ENCODE assay signal across 13 cellular contexts in genomic region chr10:70324341-70324861, GRCh38. TPM values are rescaled to one million over a fixed set of nuclear protein-coding genes. Genes with fewer than 3 reads are reported as not detected.
DNase-seq lines count a peak whose midpoint lies in the region; ATAC-seq and TF ChIP-seq lines count a peak whose summit lies in the region.
"Had no signal": no experiment of that assay in that cellular context is flagged by ENCODE, and none has a peak within 500 bp of the region (broad histone marks: within the 10 kb centered on the region; RNA-seq: fewer than 3 reads in every experiment).

No MANE protein-coding gene starts in this region.

- H3K27me3 ChIP-seq in skeletal muscle tissue (ENCODE audit: control insufficient read depth in 3 of 3, insufficient read depth in 3 of 3, low read length in 3 of 3), result no peaks in the 10 kb centered on the region
- H3K27me3 ChIP-seq: suprapubic skin had no signal

- TF ChIP-seq CTCF in glutamatergic neuron (IDR thresholded peaks at IDR 0.05; ENCODE audit: partially characterized antibody, unreplicated experiment), result no peak

- peaks cover 7% of the 10 kb centered on the region for H3K9me3 Mint-ChIP-seq in glutamatergic neuron (ENCODE audit: unreplicated experiment)

- H3K36me3 ChIP-seq in skeletal muscle tissue (ENCODE audit: control insufficient read depth in 3 of 3, insufficient read depth in 3 of 3, low read length in 3 of 3), result peaks cover 11 to 15% (median 13%) of the 10 kb centered on the region in 3 donors
- H3K36me3 ChIP-seq: suprapubic skin had no signal

- peak overlapping the region; percentile 20 to 71 (median 25) for H3K9ac ChIP-seq in skeletal muscle tissue (ENCODE audit: low read depth in 1 of 3, low read length in 3 of 3)
- H3K9ac ChIP-seq: parathyroid adenoma had no signal

- H3K4me3 Mint-ChIP-seq in glutamatergic neuron (ENCODE audit: unreplicated experiment), result no peak overlapping the region

- H3K9me3 ChIP-seq in skeletal muscle tissue (ENCODE audit: control insufficient read depth in 3 of 3, low read length in 3 of 3), result no peaks in the 10 kb centered on the region
- H3K9me3 ChIP-seq: suprapubic skin had no signal

- DNase-seq in glutamatergic neuron (peak; percentile 32), EL (no peak), cerebellar cortex (ENCODE audit: low spot score) (no peak), NCI-H1048 (lab: John Stamatoyannopoulos, UW) (no peak), 8988T (no peak)
- DNase-seq: activated naive CD4-positive, alpha-beta T cell; IMR-90 had no signal

- peak overlapping the region; percentile 72 for H3K27ac ChIP-seq in skeletal muscle tissue (ENCODE audit: low read depth, low read length)
- H3K27ac ChIP-seq: parathyroid adenoma, suprapubic skin had no signal

- H3K27me3 Mint-ChIP-seq in glutamatergic neuron (ENCODE audit: unreplicated experiment), result peaks cover 4% of the 10 kb centered on the region

- peaks cover 29 to 65% (median 54%) of the 10 kb centered on the region in 3 donors for H3K4me1 ChIP-seq in skeletal muscle tissue (ENCODE audit: control insufficient read depth in 3 of 3, insufficient read depth in 3 of 3, low read length in 3 of 3)
- H3K4me1 ChIP-seq: parathyroid adenoma had no signal

- H3K27ac Mint-ChIP-seq in glutamatergic neuron (ENCODE audit: unreplicated experiment), result no peak overlapping the region

- H3K36me3 Mint-ChIP-seq in glutamatergic neuron (ENCODE audit: unreplicated experiment), result no peaks in the 10 kb centered on the region

- ATAC-seq in GM19043 (IDR thresholded peaks at IDR 0.05; ENCODE audit: low read depth, unreplicated experiment) (peak; percentile 74), HG03095 (IDR thresholded peaks at IDR 0.05; ENCODE audit: unreplicated experiment) (peak; percentile 68)
- ATAC-seq: Panc1 had no signal

- peaks cover 26% of the 10 kb centered on the region for H3K4me1 Mint-ChIP-seq in glutamatergic neuron (ENCODE audit: low read depth, unreplicated experiment)

- peak overlapping the region in 1 of 3 donors; percentile 54 for H3K4me3 ChIP-seq in skeletal muscle tissue (ENCODE audit: low read length in 3 of 3)
- H3K4me3 ChIP-seq: suprapubic skin had no signal

RNA-seq across cellular contexts. Expression of gene NPFFR1, which starts 40.6 kb away (rescaled TPM):
- not detected for total RNA-seq in glutamatergic neuron (ENCODE audit: unreplicated experiment)
- total RNA-seq in skeletal muscle tissue, result under 0.01 TPM
- total RNA-seq: IMR-90 had no signal

RNA-seq across cellular contexts. Expression of gene LRRC20, which starts 58.0 kb away (rescaled TPM):
- total RNA-seq in glutamatergic neuron (ENCODE audit: unreplicated experiment), result 24.0 TPM
- total RNA-seq in skeletal muscle tissue, result 10.4 TPM
